In genomic region chr13:42259515-42259914, GRCh38 we compare ENCODE assay signal across 1 cellular context.
A peak's percentile ranks its signal among the peaks of the same experiment; 100 is the strongest.
TF ChIP-seq lines count a peak whose summit lies in the region.

No MANE protein-coding gene starts in this region.

TF ChIP-seq in K562, 482 proteins besides CTCF, POLR2A, EP300 and RAD21 (continued from another document and continues in another):
- TF ChIP-seq ATF6 (CRISPR knock-in tag; IDR thresholded peaks at IDR 0.05) (no peak), CUX1 (CRISPR knock-in tag; IDR thresholded peaks at IDR 0.05) (no peak), SIX5 (IDR thresholded peaks at IDR 0.05; ENCODE audit: borderline replicate concordance in 1 of 2, insufficient read depth in 1 of 2, low read depth in 1 of 2, low read length in 2 of 2) (no peak; a peak in 1 of 4 replicates), MECOM (CRISPR knock-in tag; IDR thresholded peaks at IDR 0.05) (no peak), NR4A1 (CRISPR knock-in tag; IDR thresholded peaks at IDR 0.05) (no peak), NR4A1 (tag; IDR thresholded peaks at IDR 0.05) (no peak), TRIM28 (IDR thresholded peaks at IDR 0.05) (no peak), HEY1 (CRISPR knock-in tag; IDR thresholded peaks at IDR 0.05; ENCODE audit: borderline replicate concordance) (no peak), SRSF1 (IDR thresholded peaks at IDR 0.05; ENCODE audit: low read depth, low read length) (no peak), ZBED1 (IDR thresholded peaks at IDR 0.05) (no peak), ZNF277 (CRISPR knock-in tag; IDR thresholded peaks at IDR 0.05; ENCODE audit: borderline replicate concordance) (no peak), ARID3A (IDR thresholded peaks at IDR 0.05; ENCODE audit: borderline replicate concordance, low read depth, low read length) (0 out of 2 replicates have a peak, but pooled peaks have one; percentile 64), TOE1 (IDR thresholded peaks at IDR 0.05; ENCODE audit: borderline replicate concordance) (no peak), TOE1 (CRISPR knock-in tag; IDR thresholded peaks at IDR 0.05; ENCODE audit: borderline replicate concordance, low read depth) (no peak), RNF219 (CRISPR knock-in tag; IDR thresholded peaks at IDR 0.05) (no peak), SUPT5H (IDR thresholded peaks at IDR 0.05) (no peak), GATAD2A (IDR thresholded peaks at IDR 0.05) (no peak), FOXJ3 (CRISPR knock-in tag; IDR thresholded peaks at IDR 0.05) (no peak), MGA (IDR thresholded peaks at IDR 0.05) (no peak), CHAMP1 (IDR thresholded peaks at IDR 0.05) (peak; percentile 71; the same call in 1 of the 2 replicates), ZNF274 (IDR thresholded peaks at IDR 0.05; ENCODE audit: borderline replicate concordance, low read depth, low read length) (no peak), CREB3 (tag; conservative IDR thresholded peaks at IDR 0.05; ENCODE audit: low read depth) (no peak), SMC3 (conservative IDR thresholded peaks at IDR 0.05; ENCODE audit: insufficient read depth, low read depth, low read length) (no peak), MBD2 (IDR thresholded peaks at IDR 0.05; ENCODE audit: borderline replicate concordance, low read depth) (no peak)
